In the genomic region with DNA sequence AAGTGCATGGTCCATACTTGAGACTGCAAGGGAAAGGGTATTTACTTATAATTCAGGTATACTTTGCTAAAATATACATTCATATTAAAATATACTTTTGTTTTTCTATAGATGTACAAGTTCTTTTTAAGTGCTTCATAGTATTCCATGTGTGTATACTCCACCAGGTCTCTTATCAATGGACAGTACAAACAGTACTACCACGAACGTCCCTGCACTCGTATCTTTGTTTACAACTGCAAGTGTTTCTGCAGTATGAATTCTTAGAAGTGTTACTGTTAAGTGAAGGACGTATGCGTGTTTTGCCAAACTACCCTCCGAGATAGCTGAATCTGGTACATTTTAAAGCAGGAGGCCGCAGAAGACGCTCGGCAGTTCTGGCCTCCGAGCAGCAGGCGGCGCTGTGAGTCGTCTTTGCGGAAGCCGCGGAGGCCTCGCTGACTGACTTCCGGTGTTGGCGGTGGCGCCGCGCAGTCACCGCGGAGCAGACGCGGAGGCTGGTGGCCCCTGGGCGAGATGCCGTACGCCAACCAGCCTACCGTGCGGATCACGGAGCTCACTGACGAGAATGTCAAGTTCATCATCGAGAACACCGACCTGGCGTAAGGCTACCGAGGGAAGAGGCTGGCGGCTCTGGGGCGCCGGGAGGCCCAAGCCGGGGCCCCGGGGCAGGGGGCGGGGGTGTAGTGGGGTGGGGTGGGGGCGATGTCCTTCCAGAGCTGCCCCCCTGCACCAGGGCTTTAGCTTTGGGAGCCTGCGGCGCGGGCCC, we compare ENCODE assay signal across 1 cellular context.
TF ChIP-seq lines count a peak whose summit lies in the region.

A gene (plus strand): TSS at position 471 of the 769 bp plus-strand sequence. CDS start 46 bp downstream, at position 517.

TF ChIP-seq in HEK293, 187 proteins besides CTCF, POLR2A, EP300 and RAD21 (continued from another document):
- TF ChIP-seq, protein P1, sequence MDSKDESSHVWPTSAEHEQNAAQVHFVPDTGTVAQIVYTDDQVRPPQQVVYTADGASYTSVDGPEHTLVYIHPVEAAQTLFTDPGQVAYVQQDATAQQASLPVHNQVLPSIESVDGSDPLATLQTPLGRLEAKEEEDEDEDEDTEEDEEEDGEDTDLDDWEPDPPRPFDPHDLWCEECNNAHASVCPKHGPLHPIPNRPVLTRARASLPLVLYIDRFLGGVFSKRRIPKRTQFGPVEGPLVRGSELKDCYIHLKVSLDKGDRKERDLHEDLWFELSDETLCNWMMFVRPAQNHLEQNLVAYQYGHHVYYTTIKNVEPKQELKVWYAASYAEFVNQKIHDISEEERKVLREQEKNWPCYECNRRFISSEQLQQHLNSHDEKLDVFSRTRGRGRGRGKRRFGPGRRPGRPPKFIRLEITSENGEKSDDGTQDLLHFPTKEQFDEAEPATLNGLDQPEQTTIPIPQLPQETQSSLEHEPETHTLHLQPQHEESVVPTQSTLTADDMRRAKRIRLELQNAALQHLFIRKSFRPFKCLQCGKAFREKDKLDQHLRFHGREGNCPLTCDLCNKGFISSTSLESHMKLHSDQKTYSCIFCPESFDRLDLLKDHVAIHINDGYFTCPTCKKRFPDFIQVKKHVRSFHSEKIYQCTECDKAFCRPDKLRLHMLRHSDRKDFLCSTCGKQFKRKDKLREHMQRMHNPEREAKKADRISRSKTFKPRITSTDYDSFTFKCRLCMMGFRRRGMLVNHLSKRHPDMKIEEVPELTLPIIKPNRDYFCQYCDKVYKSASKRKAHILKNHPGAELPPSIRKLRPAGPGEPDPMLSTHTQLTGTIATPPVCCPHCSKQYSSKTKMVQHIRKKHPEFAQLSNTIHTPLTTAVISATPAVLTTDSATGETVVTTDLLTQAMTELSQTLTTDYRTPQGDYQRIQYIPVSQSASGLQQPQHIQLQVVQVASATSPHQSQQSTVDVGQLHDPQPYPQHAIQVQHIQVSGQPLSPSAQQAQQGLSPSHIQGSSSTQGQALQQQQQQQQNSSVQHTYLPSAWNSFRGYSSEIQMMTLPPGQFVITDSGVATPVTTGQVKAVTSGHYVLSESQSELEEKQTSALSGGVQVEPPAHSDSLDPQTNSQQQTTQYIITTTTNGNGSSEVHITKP (tag by site-specific recombination; IDR thresholded peaks at IDR 0.05) = 0 out of 2 replicates have a peak, but pooled peaks have one; percentile 11
- TF ChIP-seq, protein P2, sequence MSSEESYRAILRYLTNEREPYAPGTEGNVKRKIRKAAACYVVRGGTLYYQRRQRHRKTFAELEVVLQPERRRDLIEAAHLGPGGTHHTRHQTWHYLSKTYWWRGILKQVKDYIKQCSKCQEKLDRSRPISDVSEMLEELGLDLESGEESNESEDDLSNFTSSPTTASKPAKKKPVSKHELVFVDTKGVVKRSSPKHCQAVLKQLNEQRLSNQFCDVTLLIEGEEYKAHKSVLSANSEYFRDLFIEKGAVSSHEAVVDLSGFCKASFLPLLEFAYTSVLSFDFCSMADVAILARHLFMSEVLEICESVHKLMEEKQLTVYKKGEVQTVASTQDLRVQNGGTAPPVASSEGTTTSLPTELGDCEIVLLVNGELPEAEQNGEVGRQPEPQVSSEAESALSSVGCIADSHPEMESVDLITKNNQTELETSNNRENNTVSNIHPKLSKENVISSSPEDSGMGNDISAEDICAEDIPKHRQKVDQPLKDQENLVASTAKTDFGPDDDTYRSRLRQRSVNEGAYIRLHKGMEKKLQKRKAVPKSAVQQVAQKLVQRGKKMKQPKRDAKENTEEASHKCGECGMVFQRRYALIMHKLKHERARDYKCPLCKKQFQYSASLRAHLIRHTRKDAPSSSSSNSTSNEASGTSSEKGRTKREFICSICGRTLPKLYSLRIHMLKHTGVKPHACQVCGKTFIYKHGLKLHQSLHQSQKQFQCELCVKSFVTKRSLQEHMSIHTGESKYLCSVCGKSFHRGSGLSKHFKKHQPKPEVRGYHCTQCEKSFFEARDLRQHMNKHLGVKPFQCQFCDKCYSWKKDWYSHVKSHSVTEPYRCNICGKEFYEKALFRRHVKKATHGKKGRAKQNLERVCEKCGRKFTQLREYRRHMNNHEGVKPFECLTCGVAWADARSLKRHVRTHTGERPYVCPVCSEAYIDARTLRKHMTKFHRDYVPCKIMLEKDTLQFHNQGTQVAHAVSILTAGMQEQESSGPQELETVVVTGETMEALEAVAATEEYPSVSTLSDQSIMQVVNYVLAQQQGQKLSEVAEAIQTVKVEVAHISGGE (tag by site-specific recombination; conservative IDR thresholded peaks at IDR 0.05; ENCODE audit: low read depth) = peak; percentile 93
- TF ChIP-seq, protein P3, sequence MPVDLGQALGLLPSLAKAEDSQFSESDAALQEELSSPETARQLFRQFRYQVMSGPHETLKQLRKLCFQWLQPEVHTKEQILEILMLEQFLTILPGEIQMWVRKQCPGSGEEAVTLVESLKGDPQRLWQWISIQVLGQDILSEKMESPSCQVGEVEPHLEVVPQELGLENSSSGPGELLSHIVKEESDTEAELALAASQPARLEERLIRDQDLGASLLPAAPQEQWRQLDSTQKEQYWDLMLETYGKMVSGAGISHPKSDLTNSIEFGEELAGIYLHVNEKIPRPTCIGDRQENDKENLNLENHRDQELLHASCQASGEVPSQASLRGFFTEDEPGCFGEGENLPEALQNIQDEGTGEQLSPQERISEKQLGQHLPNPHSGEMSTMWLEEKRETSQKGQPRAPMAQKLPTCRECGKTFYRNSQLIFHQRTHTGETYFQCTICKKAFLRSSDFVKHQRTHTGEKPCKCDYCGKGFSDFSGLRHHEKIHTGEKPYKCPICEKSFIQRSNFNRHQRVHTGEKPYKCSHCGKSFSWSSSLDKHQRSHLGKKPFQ (tag by site-specific recombination; IDR thresholded peaks at IDR 0.05) = no peak
- TF ChIP-seq ZBTB17 (tag by site-specific recombination; IDR thresholded peaks at IDR 0.05) (peak; percentile 56), ZNF600 (tag by site-specific recombination; IDR thresholded peaks at IDR 0.05) (no peak), TCF7L2 (IDR thresholded peaks at IDR 0.05; ENCODE audit: borderline replicate concordance, low read depth, low read length) (no peak), ZNF19 (tag by site-specific recombination; IDR thresholded peaks at IDR 0.05; ENCODE audit: low read depth) (no peak), SALL2 (tag by site-specific recombination; IDR thresholded peaks at IDR 0.05; ENCODE audit: borderline replicate concordance) (no peak), OVOL3 (tag by site-specific recombination; IDR thresholded peaks at IDR 0.05) (no peak), ZNF214 (tag by site-specific recombination; IDR thresholded peaks at IDR 0.05; ENCODE audit: borderline replicate concordance) (no peak), ZNF701 (tag by site-specific recombination; IDR thresholded peaks at IDR 0.05) (no peak), ZNF777 (tag by site-specific recombination; IDR thresholded peaks at IDR 0.05; ENCODE audit: borderline replicate concordance) (no peak), ZNF514 (tag by site-specific recombination; IDR thresholded peaks at IDR 0.05) (no peak)
- TF ChIP-seq, protein P4, sequence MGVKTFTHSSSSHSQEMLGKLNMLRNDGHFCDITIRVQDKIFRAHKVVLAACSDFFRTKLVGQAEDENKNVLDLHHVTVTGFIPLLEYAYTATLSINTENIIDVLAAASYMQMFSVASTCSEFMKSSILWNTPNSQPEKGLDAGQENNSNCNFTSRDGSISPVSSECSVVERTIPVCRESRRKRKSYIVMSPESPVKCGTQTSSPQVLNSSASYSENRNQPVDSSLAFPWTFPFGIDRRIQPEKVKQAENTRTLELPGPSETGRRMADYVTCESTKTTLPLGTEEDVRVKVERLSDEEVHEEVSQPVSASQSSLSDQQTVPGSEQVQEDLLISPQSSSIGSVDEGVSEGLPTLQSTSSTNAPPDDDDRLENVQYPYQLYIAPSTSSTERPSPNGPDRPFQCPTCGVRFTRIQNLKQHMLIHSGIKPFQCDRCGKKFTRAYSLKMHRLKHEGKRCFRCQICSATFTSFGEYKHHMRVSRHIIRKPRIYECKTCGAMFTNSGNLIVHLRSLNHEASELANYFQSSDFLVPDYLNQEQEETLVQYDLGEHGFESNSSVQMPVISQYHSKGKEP (tag by site-specific recombination; IDR thresholded peaks at IDR 0.05) = peak; percentile 44; the same call in 1 of the 2 replicates
TF ChIP-seq in HEK293: peak in this region for 46.
